In the genomic region with DNA sequence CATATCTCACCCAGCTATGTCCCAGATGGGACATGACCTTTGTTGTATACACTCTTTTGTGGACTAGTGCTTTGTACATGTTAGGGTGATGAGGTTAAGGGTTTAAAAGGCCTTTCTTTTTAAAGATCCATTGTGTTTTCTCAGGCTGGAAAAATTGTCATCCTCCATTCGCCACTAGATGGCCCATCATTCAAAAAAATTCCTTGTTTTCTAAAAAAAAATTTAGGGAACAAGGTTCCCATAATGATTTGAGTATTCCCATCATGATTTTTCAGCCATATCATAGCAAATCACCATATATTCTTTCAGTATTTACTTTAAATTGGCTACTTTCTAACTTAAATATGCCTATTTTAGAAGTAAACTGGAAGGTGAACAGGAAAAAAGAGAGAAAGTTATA, we compare ENCODE assay signal across 11 cellular contexts.
A peak's percentile ranks its signal among the peaks of the same experiment; 100 is the strongest.
DNase-seq lines count a peak whose midpoint lies in the region; ATAC-seq, FAIRE-seq and TF ChIP-seq lines count a peak whose summit lies in the region.
"Had no signal": no experiment of that assay in that cellular context is flagged by ENCODE, and none has a peak within 500 bp of the region (broad histone marks: within the 10 kb centered on the region; RNA-seq: fewer than 3 reads in every experiment).

No MANE protein-coding gene starts in this region.

- peak; percentile 88 for FAIRE-seq in A204.1 (lab: Jason Lieb, UNC)
- FAIRE-seq in TTC549 (lab: Jason Lieb, UNC) = peak; percentile 46
- FAIRE-seq: small intestine had no signal

- TF ChIP-seq CTCF in GM13976 (IDR thresholded peaks at IDR 0.05; ENCODE audit: borderline replicate concordance, control extremely low read depth, extremely low read depth, insufficient read depth, missing control alignments) = peak; percentile 22
- peak; percentile 55 for TF ChIP-seq CTCF in hepatocyte (IDR thresholded peaks at IDR 0.05; ENCODE audit: poor library complexity)

- no peaks in the 10 kb centered on the region for H3K9me3 ChIP-seq in hepatocyte (ENCODE audit: low read depth)

- no peak overlapping the region for H2AFZ ChIP-seq in hepatocyte

- no peak for ATAC-seq in HG03565 (IDR thresholded peaks at IDR 0.05; ENCODE audit: unreplicated experiment)

- no peaks in the 10 kb centered on the region for H3K79me2 ChIP-seq in hepatocyte

- in situ Hi-C loops in GM13976 (cut with MboI; ENCODE audit: low sequenced_read_pairs, unreplicated experiment) = loop anchor here (25.0 kb wide), 2 partner anchors 226 to 501 kb away; no protein-coding TSS in a partner anchor

- no peaks in the 10 kb centered on the region for H3K36me3 ChIP-seq in hepatocyte (replicated peaks; ENCODE audit: insufficient read depth, low read depth)

- no peaks in the 10 kb centered on the region for H3K4me1 ChIP-seq in hepatocyte (ENCODE audit: insufficient read depth)

- no peaks in the 10 kb centered on the region for H3K27me3 ChIP-seq in hepatocyte

- no peak overlapping the region for H3K27ac ChIP-seq in hepatocyte
- H3K27ac ChIP-seq: SK-N-MC had no signal

- no peaks in the 10 kb centered on the region for H4K20me1 ChIP-seq in hepatocyte (ENCODE audit: insufficient read depth, poor library complexity, severe bottlenecking)

- H3K4me3 ChIP-seq in hepatocyte = no peak overlapping the region
- H3K4me3 ChIP-seq: SK-N-MC had no signal

- DNase-seq in GM13976 (ENCODE audit: low spot score) (no peak), hepatocyte (ENCODE audit: low spot score) (no peak), midbrain (lab: John Stamatoyannopoulos, UW) (no peak), DMS79 (lab: John Stamatoyannopoulos, UW) (no peak), CD1c-positive myeloid dendritic cell (ENCODE audit: extremely low spot score) (no peak)
- DNase-seq: DMS79 treated with DMSO at 0.1 percent for 48 hours, small intestine had no signal

- H3K9me2 ChIP-seq in hepatocyte (replicated peaks; ENCODE audit: insufficient read depth) = no peaks in the 10 kb centered on the region

- WGBS in hepatocyte (ENCODE audit: low lambda C conversion rate, missing lambda C conversion rate) = 0% methylated on average over 1 of the region's 1 CpG

- no peak overlapping the region for H3K4me2 ChIP-seq in hepatocyte
